17 cellular contexts compared by ENCODE assay signal in genomic region chr3:53754325-53754724, GRCh38.
A peak's percentile ranks its signal among the peaks of the same experiment; 100 is the strongest.
DNase-seq lines count a peak whose midpoint lies in the region; ATAC-seq, FAIRE-seq and TF ChIP-seq lines count a peak whose summit lies in the region.
"Had no signal": no experiment of that assay in that cellular context is flagged by ENCODE, and none has a peak within 500 bp of the region (broad histone marks: within the 10 kb centered on the region; RNA-seq: fewer than 3 reads in every experiment).

No MANE protein-coding gene starts in this region.

- H3K9me3 ChIP-seq in CD8-positive, alpha-beta T cell (ENCODE audit: low read length): no peaks in the 10 kb centered on the region
- H3K9me3 ChIP-seq in H1 (ENCODE audit: insufficient read depth in 2 of 2, low read depth in 1 of 2, low read length in 1 of 2) (no peaks in the 10 kb centered on the region), neural progenitor cell (ENCODE audit: low read depth) (no peaks in the 10 kb centered on the region)
- H3K9me3 ChIP-seq: BLaER1, tibial nerve had no signal

- TF ChIP-seq POLR2A in H1 (IDR thresholded peaks at IDR 0.05; ENCODE audit: control extremely low read depth in 1 of 2, low read depth in 2 of 2, low read length in 2 of 2): no peak

- peaks cover 4% of the 10 kb centered on the region for H3K27me3 Mint-ChIP-seq in CD8-positive, alpha-beta T cell (ENCODE audit: low read depth)
- H3K27me3 Mint-ChIP-seq in neural progenitor cell (ENCODE audit: insufficient read depth, low read depth): no peaks in the 10 kb centered on the region
- H3K27me3 Mint-ChIP-seq: IgD-negative memory B cell had no signal

- no peak overlapping the region for H3K9ac ChIP-seq in H1 (replicated peaks in 1 of 4; ENCODE audit: extremely low read depth in 1 of 4, low read depth in 3 of 4, low read length in 3 of 4)
- no peak overlapping the region for H3K9ac ChIP-seq in neural progenitor cell
- H3K9ac ChIP-seq: BLaER1 had no signal

- no peaks in the 10 kb centered on the region for H3K79me1 ChIP-seq in H1 (ENCODE audit: low read depth, low read length)

- no peak overlapping the region for H2BK20ac ChIP-seq in H1 (ENCODE audit: low read length)

- no peaks in the 10 kb centered on the region for H3K36me3 ChIP-seq in CD8-positive, alpha-beta T cell (ENCODE audit: insufficient read depth, low read length)
- no peaks in the 10 kb centered on the region for H3K36me3 ChIP-seq in H1 (ENCODE audit: control insufficient read depth in 2 of 4, insufficient read depth in 4 of 4, low read length in 3 of 4)
- no peaks in the 10 kb centered on the region for H3K36me3 ChIP-seq in neural progenitor cell
- H3K36me3 ChIP-seq: BLaER1 had no signal

- peak overlapping the region; percentile 61 for H3K27ac Mint-ChIP-seq in CD8-positive, alpha-beta T cell
- H3K27ac Mint-ChIP-seq in neural progenitor cell: peak overlapping the region; percentile 44
- H3K27ac Mint-ChIP-seq: IgD-negative memory B cell had no signal

- no peaks in the 10 kb centered on the region for H3K23me2 ChIP-seq in H1 (ENCODE audit: low read depth, low read length)

- ATAC-seq in CD8-positive, alpha-beta T cell: no peak
- ATAC-seq in GM21447 (IDR thresholded peaks at IDR 0.05; ENCODE audit: unreplicated experiment): no peak
- ATAC-seq in HG03039 (IDR thresholded peaks at IDR 0.05; ENCODE audit: unreplicated experiment): no peak
- ATAC-seq: SK-N-SH treated with all-trans-retinoic acid at 6 μM for 48 hours had no signal

- 95% methylated on average over 9 of the region's 9 CpGs; no CpG with 5 or more reads in 1 of the 2 experiments for WGBS in H1 (ENCODE audit: extremely low coverage in 1 of 2, insufficient coverage in 1 of 2, insufficient read length in 1 of 2, insufficient replicate concordance in 2 of 2, low coverage in 1 of 2, low lambda C conversion rate in 2 of 2, missing lambda C conversion rate in 1 of 2), 2 experiments

- H3K27me3 ChIP-seq in CD8-positive, alpha-beta T cell (ENCODE audit: insufficient read depth, low read length): no peaks in the 10 kb centered on the region
- H3K27me3 ChIP-seq in H1 (replicated peaks in 1 of 4; ENCODE audit: control insufficient read depth in 3 of 4, extremely low read depth in 1 of 4, insufficient read depth in 3 of 4, low read length in 3 of 4) (no peaks in the 10 kb centered on the region; a peak in 2 of 7 replicates), neural progenitor cell (no peaks in the 10 kb centered on the region)
- H3K27me3 ChIP-seq: BLaER1, hepatocyte, tibial nerve had no signal

- TF ChIP-seq CTCF in CD8-positive, alpha-beta T cell (IDR thresholded peaks at IDR 0.05): no peak
- TF ChIP-seq CTCF in H1 (IDR thresholded peaks at IDR 0.05; ENCODE audit: control extremely low read depth in 1 of 3, insufficient read depth in 1 of 3, low read depth in 1 of 3, low read length in 3 of 3) (peak in 2 of 3 experiments; percentile 1 to 30; a peak in 2 of 4 replicates), neural progenitor cell (IDR thresholded peaks at IDR 0.05) (no peak)

- TF ChIP-seq EP300 in H1 (IDR thresholded peaks at IDR 0.05; ENCODE audit: borderline replicate concordance in 1 of 2, low read depth in 2 of 2, low read length in 2 of 2): no peak

- H2BK5ac ChIP-seq in H1 (ENCODE audit: low read depth, low read length): no peak overlapping the region

- no peak overlapping the region for H3K4me3 Mint-ChIP-seq in CD8-positive, alpha-beta T cell
- no peak overlapping the region for H3K4me3 Mint-ChIP-seq in neural progenitor cell

- H2AFZ ChIP-seq in H1 (ENCODE audit: low read length) (no peak overlapping the region), neural progenitor cell (replicated peaks) (no peak overlapping the region)
- H2AFZ ChIP-seq: hepatocyte had no signal

- no peaks in the 10 kb centered on the region for H3K79me2 ChIP-seq in H1 (ENCODE audit: control insufficient read depth in 1 of 2, insufficient read depth in 2 of 2, low read length in 2 of 2)
- no peaks in the 10 kb centered on the region for H3K79me2 ChIP-seq in neural progenitor cell (ENCODE audit: low read depth)
- H3K79me2 ChIP-seq: hepatocyte had no signal

- POLR2A ChIA-PET in CD8-positive, alpha-beta T cell (lab: Charles Lee): no interaction called here
- POLR2A ChIA-PET in H1 (lab: Charles Lee; ENCODE audit: partially characterized antibody): no interaction called here

- H4K8ac ChIP-seq in H1 (ENCODE audit: extremely low read depth, insufficient read depth, low read length): no peak overlapping the region

- no peak overlapping the region for H3K23ac ChIP-seq in H1 (ENCODE audit: insufficient read length)

- H3K18ac ChIP-seq in H1 (ENCODE audit: extremely low read depth, low read length): no peak overlapping the region

- H3K9me3 Mint-ChIP-seq in CD8-positive, alpha-beta T cell: no peaks in the 10 kb centered on the region
- H3K9me3 Mint-ChIP-seq in neural progenitor cell: no peaks in the 10 kb centered on the region
- H3K9me3 Mint-ChIP-seq: IgD-negative memory B cell had no signal

- H2BK15ac ChIP-seq in H1 (ENCODE audit: low read length): peak overlapping the region; percentile 9; the same call in 1 of the 2 replicates

- H3F3A ChIP-seq in neural progenitor cell (ENCODE audit: low read depth): no peaks in the 10 kb centered on the region

- no peak overlapping the region for H2BK12ac ChIP-seq in H1 (ENCODE audit: low read depth, low read length)

- H3K27ac ChIP-seq in CD8-positive, alpha-beta T cell (ENCODE audit: low read depth, low read length): no peak overlapping the region
- H3K27ac ChIP-seq in H1 (ENCODE audit: low read depth, low read length): no peak overlapping the region
- no peak overlapping the region for H3K27ac ChIP-seq in neural progenitor cell
- H3K27ac ChIP-seq: BLaER1, hepatocyte, tibial nerve had no signal

- TF ChIP-seq RAD21 in H1 (IDR thresholded peaks at IDR 0.05 in 1 of 2, conservative IDR thresholded peaks at IDR 0.05 in 1 of 2; ENCODE audit: low read depth in 2 of 2, low read length in 2 of 2): peak in 1 of 2 experiments; percentile 26; a peak in 1 of 4 replicates

- FAIRE-seq in H1 (lab: Jason Lieb, UNC): no peak
- FAIRE-seq: keratinocyte had no signal

- no peaks in the 10 kb centered on the region for H3K36me3 Mint-ChIP-seq in CD8-positive, alpha-beta T cell
- no peaks in the 10 kb centered on the region for H3K36me3 Mint-ChIP-seq in neural progenitor cell
- H3K36me3 Mint-ChIP-seq: IgD-negative memory B cell had no signal

- no peak overlapping the region for H4K5ac ChIP-seq in H1 (ENCODE audit: insufficient read length, low read depth, low read length)

- no peak overlapping the region for H2AK5ac ChIP-seq in H1 (ENCODE audit: low read depth, low read length)

- no peak overlapping the region for H3K56ac ChIP-seq in H1 (replicated peaks; ENCODE audit: insufficient read length, low read depth, low read length)

- no peak overlapping the region for H2BK120ac ChIP-seq in H1 (replicated peaks; ENCODE audit: low read depth, low read length)

- no peak overlapping the region for H3K4ac ChIP-seq in H1 (replicated peaks; ENCODE audit: insufficient read length, low read depth, low read length)

- H3K4me2 ChIP-seq in H1 (ENCODE audit: insufficient read depth in 1 of 2, low read depth in 2 of 2, low read length in 2 of 2) (no peak overlapping the region), neural progenitor cell (no peak overlapping the region)
- H3K4me2 ChIP-seq: BLaER1, hepatocyte had no signal

- CTCF ChIA-PET in CD8-positive, alpha-beta T cell (lab: Charles Lee): no interaction called here
- CTCF ChIA-PET in H1 (lab: Charles Lee; ENCODE audit: partially characterized antibody): no interaction called here

- DNase-seq in CD1c-positive myeloid dendritic cell (ENCODE audit: extremely low spot score) (peak; percentile 71), H1 (ENCODE audit: low read depth in 1 of 2, low spot score in 2 of 2) (no peak), neural progenitor cell (ENCODE audit: low spot score) (no peak), RKO (ENCODE audit: low spot score) (no peak)
- DNase-seq in CD8-positive, alpha-beta T cell: no peak
- DNase-seq: amniotic stem cell, cerebellar nuclear complex, NCI-H2081 treated with DMSO at 0.1 percent for 48 hours had no signal

- H3K4me1 Mint-ChIP-seq in CD8-positive, alpha-beta T cell (ENCODE audit: low read depth): peaks cover 18% of the 10 kb centered on the region
- peaks cover 11% of the 10 kb centered on the region for H3K4me1 Mint-ChIP-seq in neural progenitor cell

- no peaks in the 10 kb centered on the region for H3K4me1 ChIP-seq in CD8-positive, alpha-beta T cell (ENCODE audit: insufficient read depth, low read length)
- H3K4me1 ChIP-seq in H1 (replicated peaks in 1 of 4; ENCODE audit: control insufficient read depth in 3 of 4, insufficient read depth in 4 of 4, low read length in 3 of 4) (peaks cover 0 to 4% (median 3%) of the 10 kb centered on the region in 4 experiments; a peak in 5 of 7 replicates), neural progenitor cell (no peaks in the 10 kb centered on the region)
- H3K4me1 ChIP-seq: tibial nerve had no signal

- no peak overlapping the region for H4K91ac ChIP-seq in H1 (replicated peaks; ENCODE audit: insufficient read length, low read length)

- no peak overlapping the region for H3K14ac ChIP-seq in H1 (ENCODE audit: insufficient read length)

- H4K20me1 ChIP-seq in H1 (replicated peaks in 1 of 2; ENCODE audit: control insufficient read depth in 1 of 2, insufficient read depth in 2 of 2, low read length in 2 of 2) (no peaks in the 10 kb centered on the region), neural progenitor cell (ENCODE audit: low read depth) (no peaks in the 10 kb centered on the region)
- H4K20me1 ChIP-seq: BLaER1 had no signal

- H3K4me3 ChIP-seq in CD8-positive, alpha-beta T cell (ENCODE audit: low read depth, low read length): no peak overlapping the region
- no peak overlapping the region for H3K4me3 ChIP-seq in H1 (ENCODE audit: extremely low read depth in 1 of 4, insufficient read depth in 2 of 4, low read depth in 3 of 4, low read length in 4 of 4)
- no peak overlapping the region for H3K4me3 ChIP-seq in neural progenitor cell
- H3K4me3 ChIP-seq: BLaER1, hepatocyte, skin epidermis, tibial nerve had no signal

- intact Hi-C loops in CD8-positive, alpha-beta T cell (cut with DNase I, micrococcal nuclease): no loop called here

TF ChIP-seq in H1, 55 proteins besides CTCF, POLR2A, EP300 and RAD21 (continues in another document):
- TF ChIP-seq CHD1 (IDR thresholded peaks at IDR 0.05; ENCODE audit: low read depth, low read length): no peak
- no peak for TF ChIP-seq GABPA (IDR thresholded peaks at IDR 0.05; ENCODE audit: borderline replicate concordance, insufficient read depth, low read length)
- no peak for TF ChIP-seq RFX5 (IDR thresholded peaks at IDR 0.05; ENCODE audit: borderline replicate concordance, low read depth, low read length)
- TF ChIP-seq ZNF274 (IDR thresholded peaks at IDR 0.05; ENCODE audit: borderline replicate concordance, extremely low read depth, low read length): no peak
- no peak for TF ChIP-seq MAFK (IDR thresholded peaks at IDR 0.05; ENCODE audit: low read depth, low read length)
- TF ChIP-seq SIX5 (IDR thresholded peaks at IDR 0.05; ENCODE audit: low read depth, low read length): no peak
- TF ChIP-seq RNF2 (IDR thresholded peaks at IDR 0.05; ENCODE audit: borderline replicate concordance, low read depth, low read length, missing control alignments, poor library complexity, severe bottlenecking): no peak
- no peak for TF ChIP-seq YY1 (IDR thresholded peaks at IDR 0.05; ENCODE audit: low read depth, low read length)
- no peak for TF ChIP-seq SIN3A (conservative IDR thresholded peaks at IDR 0.05 in 1 of 2, IDR thresholded peaks at IDR 0.05 in 1 of 2; ENCODE audit: low read depth in 1 of 2, low read length in 2 of 2)

Comparison
In these comparisons a context has a peak if more than half of its experiments do, and no peak if none do; other contexts are left out.
1. CTCF ChIP-seq: peak in H1 (2 of 3); none in CD8-positive, alpha-beta T cell (single experiment) and neural progenitor cell (single experiment).